ENCODE assay signal across 9 cellular contexts in genomic region chr11:132278801-132279574, GRCh38.
DNase-seq lines count a peak whose midpoint lies in the region; ATAC-seq and TF ChIP-seq lines count a peak whose summit lies in the region.
"Had no signal": no experiment of that assay in that cellular context is flagged by ENCODE, and none has a peak within 500 bp of the region (broad histone marks: within the 10 kb centered on the region; RNA-seq: fewer than 3 reads in every experiment).

No MANE protein-coding gene starts in this region.

- peak; percentile 69 for TF ChIP-seq CTCF in GM12865 (IDR thresholded peaks at IDR 0.05; ENCODE audit: insufficient read depth, low read depth, low read length, missing control alignments)
- TF ChIP-seq CTCF in nephron (IDR thresholded peaks at IDR 0.05; ENCODE audit: unreplicated experiment in 3 of 3), result peak; percentile 46 to 58 (median 54)

- H3K4me1 ChIP-seq in naive thymus-derived CD4-positive, alpha-beta T cell (ENCODE audit: control insufficient read depth in 2 of 2, insufficient read depth in 2 of 2, low read length in 2 of 2), result no peaks in the 10 kb centered on the region

- peaks cover 9% of the 10 kb centered on the region for H3K4me1 Mint-ChIP-seq in nephron
- no peaks in the 10 kb centered on the region for H3K4me1 Mint-ChIP-seq in naive thymus-derived CD4-positive, alpha-beta T cell
- no peaks in the 10 kb centered on the region for H3K4me1 Mint-ChIP-seq in activated T-cell treated with anti-CD3 and anti-CD28 coated beads, Interleukin-2, amount 50 U/mL, for 4 hours (ENCODE audit: low read depth)

- peak; percentile 55 for DNase-seq in GM12865 (ENCODE audit: low read depth)
- peak; percentile 34 for DNase-seq in M059J (ENCODE audit: low read depth)
- peak; percentile 59 for DNase-seq in astrocyte of the hippocampus (ENCODE audit: low read depth, low spot score)
- no peak for DNase-seq in naive thymus-derived CD4-positive, alpha-beta T cell
- DNase-seq in GM19240 (ENCODE audit: insufficient read length, low spot score), result no peak
- DNase-seq in activated T-cell treated with anti-CD3 and anti-CD28 coated beads, Interleukin-2, amount 50 U/mL, for 4 hours, result no peak
- DNase-seq: NCI-H2029 had no signal

- H3K27me3 Mint-ChIP-seq in nephron (ENCODE audit: low read depth), result no peaks in the 10 kb centered on the region
- H3K27me3 Mint-ChIP-seq in naive thymus-derived CD4-positive, alpha-beta T cell, result peaks cover 0 to 4% (median 1%) of the 10 kb centered on the region in 5 donors
- H3K27me3 Mint-ChIP-seq in activated T-cell treated with anti-CD3 and anti-CD28 coated beads, Interleukin-2, amount 50 U/mL, for 4 hours (ENCODE audit: low read depth), result no peaks in the 10 kb centered on the region

- intact Hi-C loops in naive thymus-derived CD4-positive, alpha-beta T cell (cut with micrococcal nuclease), result no loop called here

- H3K4me3 ChIP-seq in GM12865 (ENCODE audit: low read depth, low read length), result no peak overlapping the region
- H3K4me3 ChIP-seq in naive thymus-derived CD4-positive, alpha-beta T cell (ENCODE audit: low read length), result no peak overlapping the region

- TF ChIP-seq POLR2A in GM18505 (IDR thresholded peaks at IDR 0.05; ENCODE audit: borderline replicate concordance, extremely low read depth, insufficient read depth, insufficient read length), result no peak

- H3K36me3 ChIP-seq in naive thymus-derived CD4-positive, alpha-beta T cell (ENCODE audit: control insufficient read depth in 2 of 3, insufficient read depth in 3 of 3, low read length in 3 of 3), result no peaks in the 10 kb centered on the region

- POLR2A ChIA-PET in naive thymus-derived CD4-positive, alpha-beta T cell (lab: Charles Lee), result no interaction called here

- H3K27me3 ChIP-seq in naive thymus-derived CD4-positive, alpha-beta T cell (ENCODE audit: control insufficient read depth in 2 of 2, insufficient read depth in 2 of 2, low read length in 2 of 2), result no peaks in the 10 kb centered on the region

- CTCF ChIA-PET in naive thymus-derived CD4-positive, alpha-beta T cell (lab: Charles Lee), result no interaction called here

- no peaks in the 10 kb centered on the region for H3K9me3 Mint-ChIP-seq in nephron
- peaks cover 0 to 9% (median 0%) of the 10 kb centered on the region in 11 donors for H3K9me3 Mint-ChIP-seq in naive thymus-derived CD4-positive, alpha-beta T cell
- H3K9me3 Mint-ChIP-seq in activated T-cell treated with anti-CD3 and anti-CD28 coated beads, Interleukin-2, amount 50 U/mL, for 4 hours, result no peaks in the 10 kb centered on the region

- ATAC-seq in naive thymus-derived CD4-positive, alpha-beta T cell, result no peak
- no peak for ATAC-seq in GM18505 (IDR thresholded peaks at IDR 0.05; ENCODE audit: unreplicated experiment)
- no peak for ATAC-seq in activated T-cell treated with anti-CD3 and anti-CD28 coated beads, Interleukin-2, amount 50 U/mL, for 4 hours

- no peak overlapping the region for H3K4me3 Mint-ChIP-seq in nephron
- H3K4me3 Mint-ChIP-seq in naive thymus-derived CD4-positive, alpha-beta T cell, result no peak overlapping the region
- no peak overlapping the region for H3K4me3 Mint-ChIP-seq in activated T-cell treated with anti-CD3 and anti-CD28 coated beads, Interleukin-2, amount 50 U/mL, for 4 hours

- H3K9me3 ChIP-seq in naive thymus-derived CD4-positive, alpha-beta T cell (ENCODE audit: control insufficient read depth in 2 of 3, low read length in 3 of 3), result no peaks in the 10 kb centered on the region

- H3K36me3 Mint-ChIP-seq in nephron (ENCODE audit: low read depth), result no peaks in the 10 kb centered on the region
- H3K36me3 Mint-ChIP-seq in naive thymus-derived CD4-positive, alpha-beta T cell, result no peaks in the 10 kb centered on the region
- H3K36me3 Mint-ChIP-seq in activated T-cell treated with anti-CD3 and anti-CD28 coated beads, Interleukin-2, amount 50 U/mL, for 4 hours (ENCODE audit: insufficient read depth), result no peaks in the 10 kb centered on the region

- peak overlapping the region in 1 of 3 experiments; percentile 21 for H3K27ac Mint-ChIP-seq in nephron
- peak overlapping the region in 1 of 9 donors; percentile 7 for H3K27ac Mint-ChIP-seq in naive thymus-derived CD4-positive, alpha-beta T cell

- H3K27ac ChIP-seq in naive thymus-derived CD4-positive, alpha-beta T cell (ENCODE audit: low read depth, low read length), result no peak overlapping the region

Comparison
In these comparisons a context has a peak if more than half of its experiments do, and no peak if none do; other contexts are left out.
1. DNase-seq: peak in GM12865 (single experiment), M059J (single experiment) and astrocyte of the hippocampus (single experiment); none in naive thymus-derived CD4-positive, alpha-beta T cell (0 of 9), GM19240 (single experiment) and activated T-cell treated with anti-CD3 and anti-CD28 coated beads, Interleukin-2, amount 50 U/mL, for 4 hours (single experiment).